ENCODE assay signal across 8 cellular contexts in genomic region chr4:152640058-152640921, GRCh38. TPM values are rescaled to one million over a fixed set of nuclear protein-coding genes. Genes with fewer than 3 reads are reported as not detected.
A peak's percentile ranks its signal among the peaks of the same experiment; 100 is the strongest.
DNase-seq lines count a peak whose midpoint lies in the region; ATAC-seq and TF ChIP-seq lines count a peak whose summit lies in the region.

No MANE protein-coding gene starts in this region.

- 69% methylated on average over 8 of the region's 8 CpGs for WGBS in mammary epithelial cell (ENCODE audit: low coverage, missing lambda C conversion rate)
- WGBS in lung, 2 donors = 46 to 61% methylated on average over 8 of the region's 8 CpGs

- BruUV-seq in mammary epithelial cell (replicated peaks; lab: Mats Ljungman, UMichigan) = no TSS peak

- no peaks in the 10 kb centered on the region for H3K79me2 ChIP-seq in mammary epithelial cell (ENCODE audit: insufficient read depth, low read length)

- H3K4me1 ChIP-seq in mammary epithelial cell (ENCODE audit: insufficient read depth, low read length) = peaks cover 1% of the 10 kb centered on the region
- H3K4me1 ChIP-seq in lung (ENCODE audit: control insufficient read depth in 2 of 2, insufficient read depth in 2 of 2, low read length in 2 of 2) = no peaks in the 10 kb centered on the region

- H3K36me3 ChIP-seq in mammary epithelial cell (ENCODE audit: insufficient read depth, low read length) = peaks cover 24% of the 10 kb centered on the region
- no peaks in the 10 kb centered on the region for H3K36me3 ChIP-seq in lung (ENCODE audit: control insufficient read depth in 2 of 2, insufficient read depth in 2 of 2, low read length in 2 of 2)

- no peak overlapping the region for H2AFZ ChIP-seq in mammary epithelial cell (ENCODE audit: low read depth, low read length)

- DNase-seq in NCI-H446 (lab: John Stamatoyannopoulos, UW) (peak; percentile 15 to 19), NCI-H446 treated with DMSO at 0.1 percent for 48 hours (lab: John Stamatoyannopoulos, UW) (no peak), NCI-H2029 treated with DMSO at 0.1 percent for 48 hours (lab: John Stamatoyannopoulos, UW) (peak; percentile 63), mammary epithelial cell (no peak), lung (ENCODE audit: low spot score) (no peak)
- no peak for DNase-seq in activated effector memory CD4-positive, alpha-beta T cell treated with Interleukin-2 at 50 U/mL for 16 hours
- DNase-seq in activated CD4-positive, alpha-beta T cell treated with anti-CD3 and anti-CD28 coated beads, Interleukin-2, amount 50 U/mL, for 48 hours = no peak

- CTCF ChIA-PET in mammary epithelial cell (lab: Charles Lee; ENCODE audit: low non-redundant PET) = interaction anchor here (0.7 to 0.9 kb wide), 2 partner anchors 139 to 1383 kb away, joined by 4 read pairs; no protein-coding TSS in a partner anchor

- ATAC-seq in lung (ENCODE audit: insufficient read depth, low FRiP score) (no peak), GM21737 (IDR thresholded peaks at IDR 0.05; ENCODE audit: unreplicated experiment) (no peak)

- intact Hi-C loops in mammary epithelial cell (cut with micrococcal nuclease) = loop anchor here (1.0 to 10.0 kb wide), 5 partner anchors 95 to 485 kb away; no protein-coding TSS in a partner anchor

- H3K9ac ChIP-seq in mammary epithelial cell (ENCODE audit: insufficient read depth, low read length) = no peak overlapping the region

- H4K20me1 ChIP-seq in mammary epithelial cell (ENCODE audit: insufficient read depth, low read length) = no peaks in the 10 kb centered on the region

- peak; percentile 41 to 56 for TF ChIP-seq CTCF in mammary epithelial cell (conservative IDR thresholded peaks at IDR 0.05 in 1 of 2, IDR thresholded peaks at IDR 0.05 in 1 of 2; ENCODE audit: extremely low read depth in 1 of 2, insufficient read depth in 1 of 2, low read depth in 1 of 2, low read length in 2 of 2)
- peak; percentile 14 for TF ChIP-seq CTCF in lung (IDR thresholded peaks at IDR 0.05; ENCODE audit: control extremely low read depth, extremely low read depth)

- H3K9me3 ChIP-seq in mammary epithelial cell (replicated peaks; ENCODE audit: insufficient read depth, low read length) (no peaks in the 10 kb centered on the region), lung (ENCODE audit: control insufficient read depth in 2 of 2, insufficient read depth in 1 of 2, low read length in 1 of 2) (no peaks in the 10 kb centered on the region)

- no peak overlapping the region for H3K4me2 ChIP-seq in mammary epithelial cell (ENCODE audit: insufficient read depth, low read depth, low read length)

- H3K27me3 ChIP-seq in mammary epithelial cell (ENCODE audit: insufficient read depth, low read length) (no peaks in the 10 kb centered on the region), lung (ENCODE audit: control insufficient read depth, insufficient read depth) (no peaks in the 10 kb centered on the region)

- H3K4me3 ChIP-seq in mammary epithelial cell (replicated peaks in 1 of 3; ENCODE audit: insufficient read depth in 1 of 3, low read depth in 2 of 3, low read length in 3 of 3) = no peak overlapping the region
- H3K4me3 ChIP-seq in lung = no peak overlapping the region

- dilution Hi-C loops in mammary epithelial cell (cut with HindIII; ENCODE audit: low sequenced_read_pairs) = no loop called here

- in situ Hi-C loops in mammary epithelial cell (cut with MboI; ENCODE audit: low sequenced_read_pairs in 2 of 2) = loop anchor here in 1 of 2 donors (25.0 kb wide), 1 partner anchor 97 kb away; no protein-coding TSS in a partner anchor

- H3K27ac ChIP-seq in mammary epithelial cell (ENCODE audit: insufficient read depth, low read depth, low read length) = no peak overlapping the region
- H3K27ac ChIP-seq in lung (ENCODE audit: low read depth in 1 of 2, low read length in 1 of 2) = no peak overlapping the region

RNA-seq across cellular contexts. Expression of gene TMEM154, which starts 39.5 kb away (rescaled TPM):
- total RNA-seq in mammary epithelial cell = 100 to 1,000 TPM in 1 of 2 donors, 10 to 100 TPM in 1; 15.2 to 119 TPM
- polyA plus RNA-seq in mammary epithelial cell = 22.9 TPM
- 40.9 TPM for polyA minus RNA-seq in mammary epithelial cell
- total RNA-seq in lung = 10 to 100 TPM; 10.2 to 18.9 TPM
- polyA plus RNA-seq in lung = 1 to 10 TPM; 1.6 to 6.7 TPM

Comparison
In these comparisons a context has a peak if more than half of its experiments do, and no peak if none do; other contexts are left out.
1. DNase-seq: peak in NCI-H446 (2 of 2) and NCI-H2029 treated with DMSO at 0.1 percent for 48 hours (single experiment); none in NCI-H446 treated with DMSO at 0.1 percent for 48 hours (single experiment), mammary epithelial cell (single experiment), lung (single experiment), activated effector memory CD4-positive, alpha-beta T cell treated with Interleukin-2 at 50 U/mL for 16 hours (single experiment) and activated CD4-positive, alpha-beta T cell treated with anti-CD3 and anti-CD28 coated beads, Interleukin-2, amount 50 U/mL, for 48 hours (0 of 2).